Comparison of ENCODE assay signal across 1 cellular context in genomic region chr2:42055573-42056514, GRCh38.
TF ChIP-seq lines count a peak whose summit lies in the region.

No MANE protein-coding gene starts in this region.

TF ChIP-seq in HepG2, 621 proteins besides CTCF, POLR2A, EP300 and RAD21 (continued from another document and continues in another):
- TF ChIP-seq E2F1 (CRISPR knock-in tag; IDR thresholded peaks at IDR 0.05) (no peak), ZNF383 (CRISPR knock-in tag; IDR thresholded peaks at IDR 0.05; ENCODE audit: borderline replicate concordance) (peak; percentile 27; the same call in 1 of the 2 replicates), ZFP82 (CRISPR knock-in tag; IDR thresholded peaks at IDR 0.05; ENCODE audit: borderline replicate concordance) (no peak), ZKSCAN5 (CRISPR knock-in tag; IDR thresholded peaks at IDR 0.05) (no peak), ATF1 (CRISPR knock-in tag; IDR thresholded peaks at IDR 0.05) (no peak), ZMYM2 (CRISPR knock-in tag; IDR thresholded peaks at IDR 0.05) (peak; percentile 63; the same call in 1 of the 2 replicates), RBM22 (optimal IDR thresholded peaks at IDR 0.05; ENCODE audit: low read length) (no peak), ZNF275 (CRISPR knock-in tag; IDR thresholded peaks at IDR 0.05; ENCODE audit: borderline replicate concordance) (no peak; the same call in 1 of the 2 replicates), ZNF274 (CRISPR knock-in tag; IDR thresholded peaks at IDR 0.05) (no peak), ZNF761 (CRISPR knock-in tag; conservative IDR thresholded peaks at IDR 0.05) (peak; percentile 67; the same call in 1 of the 2 replicates), TFAP4 (IDR thresholded peaks at IDR 0.05; ENCODE audit: borderline replicate concordance, low read depth) (peak; percentile 66; the same call in 1 of the 2 replicates), REXO4 (CRISPR knock-in tag; IDR thresholded peaks at IDR 0.05; ENCODE audit: borderline replicate concordance) (no peak), TBP (CRISPR knock-in tag; IDR thresholded peaks at IDR 0.05) (no peak), ELF3 (CRISPR knock-in tag; IDR thresholded peaks at IDR 0.05) (peak; percentile 82), RARA (CRISPR knock-in tag; IDR thresholded peaks at IDR 0.05) (peak; percentile 79), ZFP90 (CRISPR knock-in tag; IDR thresholded peaks at IDR 0.05; ENCODE audit: borderline replicate concordance) (peak; percentile 72; the same call in 1 of the 2 replicates), ZNF484 (CRISPR knock-in tag; IDR thresholded peaks at IDR 0.05; ENCODE audit: borderline replicate concordance, low read depth) (no peak), MXI1 (IDR thresholded peaks at IDR 0.05; ENCODE audit: borderline replicate concordance, low read depth, low read length) (peak; percentile 21; the same call in 1 of the 3 replicates), ZNF20 (CRISPR knock-in tag; IDR thresholded peaks at IDR 0.05) (no peak), PBX2 (CRISPR knock-in tag; IDR thresholded peaks at IDR 0.05) (peak; percentile 79), EEA1 (CRISPR knock-in tag; IDR thresholded peaks at IDR 0.05; ENCODE audit: borderline replicate concordance) (no peak), ZFYVE20 (CRISPR knock-in tag; IDR thresholded peaks at IDR 0.05; ENCODE audit: borderline replicate concordance, low read depth) (no peak), TBX2 (CRISPR knock-in tag; IDR thresholded peaks at IDR 0.05; ENCODE audit: borderline replicate concordance) (peak; percentile 92), RNF2 (conservative IDR thresholded peaks at IDR 0.05; ENCODE audit: low read depth) (no peak), SOX6 (IDR thresholded peaks at IDR 0.05) (no peak), SOX6 (CRISPR knock-in tag; IDR thresholded peaks at IDR 0.05) (peak; percentile 98), MLLT10 (CRISPR knock-in tag; IDR thresholded peaks at IDR 0.05) (no peak), SSRP1 (CRISPR knock-in tag; IDR thresholded peaks at IDR 0.05) (peak; percentile 60; the same call in 1 of the 2 replicates), TRAFD1 (CRISPR knock-in tag; IDR thresholded peaks at IDR 0.05; ENCODE audit: borderline replicate concordance) (no peak), PPARG (CRISPR knock-in tag; conservative IDR thresholded peaks at IDR 0.05) (peak; percentile 70), AKNA (CRISPR knock-in tag; IDR thresholded peaks at IDR 0.05; ENCODE audit: borderline replicate concordance) (no peak), KMT2A (CRISPR knock-in tag; IDR thresholded peaks at IDR 0.05) (peak; percentile 39; the same call in 1 of the 2 replicates), ZNF281 (CRISPR knock-in tag; IDR thresholded peaks at IDR 0.05; ENCODE audit: borderline replicate concordance) (peak; percentile 85; the same call in 1 of the 2 replicates), SIN3B (IDR thresholded peaks at IDR 0.05; ENCODE audit: low read length) (no peak), NR2C2 (CRISPR knock-in tag; IDR thresholded peaks at IDR 0.05; ENCODE audit: borderline replicate concordance) (peak; percentile 50; the same call in 1 of the 2 replicates), CCAR2 (optimal IDR thresholded peaks at IDR 0.05; ENCODE audit: low read depth, low read length) (no peak), TEAD3 (CRISPR knock-in tag; optimal IDR thresholded peaks at IDR 0.05; ENCODE audit: borderline replicate concordance) (peak; percentile 71), HDAC2 (CRISPR knock-in tag; IDR thresholded peaks at IDR 0.05) (peak; percentile 99), THYN1 (CRISPR knock-in tag; IDR thresholded peaks at IDR 0.05; ENCODE audit: borderline replicate concordance, low read depth) (no peak), DPF2 (CRISPR knock-in tag; IDR thresholded peaks at IDR 0.05; ENCODE audit: borderline replicate concordance, low read depth) (peak; percentile 90), ZNF460 (CRISPR knock-in tag; IDR thresholded peaks at IDR 0.05; ENCODE audit: borderline replicate concordance) (no peak), SMAD9 (CRISPR knock-in tag; IDR thresholded peaks at IDR 0.05) (no peak), ZNF335 (CRISPR knock-in tag; IDR thresholded peaks at IDR 0.05) (peak; percentile 74; the same call in 1 of the 2 replicates), ZNF703 (CRISPR knock-in tag; IDR thresholded peaks at IDR 0.05; ENCODE audit: borderline replicate concordance) (no peak), ZBTB25 (CRISPR knock-in tag; IDR thresholded peaks at IDR 0.05) (0 out of 2 replicates have a peak, but pooled peaks have one; percentile 56), ZNF382 (CRISPR knock-in tag; IDR thresholded peaks at IDR 0.05; ENCODE audit: borderline replicate concordance) (no peak), JUN (CRISPR knock-in tag; IDR thresholded peaks at IDR 0.05) (peak; percentile 29; the same call in 1 of the 2 replicates), ZEB1 (IDR thresholded peaks at IDR 0.05; ENCODE audit: insufficient replicate concordance, low read depth) (peak; percentile 85), ZNF670 (CRISPR knock-in tag; IDR thresholded peaks at IDR 0.05; ENCODE audit: borderline replicate concordance) (no peak), KDM4B (CRISPR knock-in tag; IDR thresholded peaks at IDR 0.05) (no peak; the same call in 1 of the 2 replicates), ZNF331 (CRISPR knock-in tag; IDR thresholded peaks at IDR 0.05) (peak; percentile 87), FOXP4 (CRISPR knock-in tag; IDR thresholded peaks at IDR 0.05) (peak; percentile 97), NFE2 (CRISPR knock-in tag; IDR thresholded peaks at IDR 0.05) (no peak)
